Comparison of ENCODE assay signal across 10 cellular contexts in genomic region chr17:40095356-40095943, GRCh38. TPM values are rescaled to one million over a fixed set of nuclear protein-coding genes. Genes with fewer than 3 reads are reported as not detected.
DNase-seq lines count a peak whose midpoint lies in the region; ATAC-seq and TF ChIP-seq lines count a peak whose summit lies in the region.
"Had no signal": no experiment of that assay in that cellular context is flagged by ENCODE, and none has a peak within 500 bp of the region (broad histone marks: within the 10 kb centered on the region; RNA-seq: fewer than 3 reads in every experiment).

No MANE protein-coding gene starts in this region.

- H3K27ac Mint-ChIP-seq in activated T-cell treated with anti-CD3 and anti-CD28 coated beads, Interleukin-2, amount 50 U/mL, for 24 hours, result peak overlapping the region; percentile 95

- H3K4me1 Mint-ChIP-seq in activated T-cell treated with anti-CD3 and anti-CD28 coated beads, Interleukin-2, amount 50 U/mL, for 24 hours (ENCODE audit: low read depth), result peaks cover 67% of the 10 kb centered on the region

- intact Hi-C loops in thyroid gland (cut with DNase I), result loop anchor here (5.0 kb wide), 1 partner anchor 33 kb away; the partner anchor contains the start of gene THRA

- H3K36me3 Mint-ChIP-seq in activated T-cell treated with anti-CD3 and anti-CD28 coated beads, Interleukin-2, amount 50 U/mL, for 24 hours (ENCODE audit: low read depth), result peaks cover 75% of the 10 kb centered on the region

- H3K27ac ChIP-seq in angular gyrus (ENCODE audit: low read depth, low read length) (peak overlapping the region; percentile 75), mucosa of rectum (ENCODE audit: low read depth in 2 of 2, low read length in 2 of 2) (peak overlapping the region; percentile 69 to 90), thyroid gland (peak overlapping the region in 2 of 3 donors; percentile 99)

- 74 to 86% methylated on average over 15 to 17 of the region's 17 CpGs for WGBS in thyroid gland, 2 donors

- no peak overlapping the region for H3K9ac ChIP-seq in mucosa of rectum (ENCODE audit: low read depth in 1 of 2, low read length in 2 of 2)

- H3K4me3 ChIP-seq in mucosa of rectum (ENCODE audit: low read length in 2 of 2), result no peak overlapping the region
- no peak overlapping the region for H3K4me3 ChIP-seq in thyroid gland (replicated peaks in 1 of 3)

- no peak for TF ChIP-seq POLR2A in thyroid gland (IDR thresholded peaks at IDR 0.05)

- DNase-seq in activated T-cell treated with anti-CD3 and anti-CD28 coated beads, Interleukin-2, amount 50 U/mL, for 24 hours, result no peak
- DNase-seq in activated T-cell treated with anti-CD3 and anti-CD28 coated beads, Interleukin-2, amount 50 U/mL, for 1 hour, result no peak
- DNase-seq in thyroid gland, result no peak
- DNase-seq in pons (ENCODE audit: low spot score), result no peak
- DNase-seq in SW 1271 (lab: John Stamatoyannopoulos, UW), result no peak
- DNase-seq: GF-D8, HCEC 1CT had no signal

- ATAC-seq in HG03039 (IDR thresholded peaks at IDR 0.05; ENCODE audit: unreplicated experiment), result no peak

- no peak for TF ChIP-seq CTCF in thyroid gland (IDR thresholded peaks at IDR 0.05)

- H3K9me3 ChIP-seq in mucosa of rectum (ENCODE audit: control insufficient read depth in 2 of 2, low read length in 2 of 2), result no peaks in the 10 kb centered on the region
- no peaks in the 10 kb centered on the region for H3K9me3 ChIP-seq in thyroid gland

- H3K27me3 ChIP-seq in mucosa of rectum (ENCODE audit: control insufficient read depth in 2 of 2, insufficient read depth in 2 of 2, low read length in 2 of 2) (no peaks in the 10 kb centered on the region), thyroid gland (no peaks in the 10 kb centered on the region)

- no peaks in the 10 kb centered on the region for H3K27me3 Mint-ChIP-seq in activated T-cell treated with anti-CD3 and anti-CD28 coated beads, Interleukin-2, amount 50 U/mL, for 24 hours

- H3K36me3 ChIP-seq in mucosa of rectum (ENCODE audit: control insufficient read depth in 2 of 2, insufficient read depth in 2 of 2, low read length in 2 of 2) (peaks cover 42 to 43% of the 10 kb centered on the region in 2 donors), thyroid gland (peaks cover 36 to 40% of the 10 kb centered on the region in 2 donors)

- H3K9me3 Mint-ChIP-seq in activated T-cell treated with anti-CD3 and anti-CD28 coated beads, Interleukin-2, amount 50 U/mL, for 24 hours, result no peaks in the 10 kb centered on the region

- H3K4me3 Mint-ChIP-seq in activated T-cell treated with anti-CD3 and anti-CD28 coated beads, Interleukin-2, amount 50 U/mL, for 24 hours, result peak overlapping the region; percentile 89

- H3K4me1 ChIP-seq in mucosa of rectum (ENCODE audit: control insufficient read depth in 2 of 2, insufficient read depth in 2 of 2, low read length in 2 of 2), result peaks cover 45 to 50% of the 10 kb centered on the region in 2 donors
- peaks cover 46 to 73% of the 10 kb centered on the region in 2 donors for H3K4me1 ChIP-seq in thyroid gland

RNA-seq across cellular contexts. Expression of gene NR1D1, which starts 4.9 kb away (rescaled TPM):
- 1 to 10 TPM; 3.4 to 9.9 (median 5.1) TPM for total RNA-seq in thyroid gland

RNA-seq across cellular contexts. Expression of gene MSL1, which starts 26.3 kb away (rescaled TPM):
- 100 to 1,000 TPM in 1 of 4 donors, 10 to 100 TPM in 3; 69.9 to 101 (median 80.4) TPM for total RNA-seq in thyroid gland

RNA-seq across cellular contexts. Expression of gene THRA, which starts 32.7 kb away (rescaled TPM):
- total RNA-seq in thyroid gland, result 10 to 100 TPM; 34.0 to 52.9 (median 44.8) TPM

RNA-seq across cellular contexts. Expression of gene MED24, which starts 41.2 kb away (rescaled TPM):
- 10 to 100 TPM; 37.1 to 68.4 (median 56.6) TPM for total RNA-seq in thyroid gland

RNA-seq across cellular contexts. Expression of gene CASC3, which starts 44.9 kb away (rescaled TPM):
- total RNA-seq in thyroid gland, result 100 to 1,000 TPM in 1 of 4 donors, 10 to 100 TPM in 3; 88.2 to 103 (median 95.5) TPM
